Comparison of ENCODE assay signal across 8 cellular contexts in the genomic region with DNA sequence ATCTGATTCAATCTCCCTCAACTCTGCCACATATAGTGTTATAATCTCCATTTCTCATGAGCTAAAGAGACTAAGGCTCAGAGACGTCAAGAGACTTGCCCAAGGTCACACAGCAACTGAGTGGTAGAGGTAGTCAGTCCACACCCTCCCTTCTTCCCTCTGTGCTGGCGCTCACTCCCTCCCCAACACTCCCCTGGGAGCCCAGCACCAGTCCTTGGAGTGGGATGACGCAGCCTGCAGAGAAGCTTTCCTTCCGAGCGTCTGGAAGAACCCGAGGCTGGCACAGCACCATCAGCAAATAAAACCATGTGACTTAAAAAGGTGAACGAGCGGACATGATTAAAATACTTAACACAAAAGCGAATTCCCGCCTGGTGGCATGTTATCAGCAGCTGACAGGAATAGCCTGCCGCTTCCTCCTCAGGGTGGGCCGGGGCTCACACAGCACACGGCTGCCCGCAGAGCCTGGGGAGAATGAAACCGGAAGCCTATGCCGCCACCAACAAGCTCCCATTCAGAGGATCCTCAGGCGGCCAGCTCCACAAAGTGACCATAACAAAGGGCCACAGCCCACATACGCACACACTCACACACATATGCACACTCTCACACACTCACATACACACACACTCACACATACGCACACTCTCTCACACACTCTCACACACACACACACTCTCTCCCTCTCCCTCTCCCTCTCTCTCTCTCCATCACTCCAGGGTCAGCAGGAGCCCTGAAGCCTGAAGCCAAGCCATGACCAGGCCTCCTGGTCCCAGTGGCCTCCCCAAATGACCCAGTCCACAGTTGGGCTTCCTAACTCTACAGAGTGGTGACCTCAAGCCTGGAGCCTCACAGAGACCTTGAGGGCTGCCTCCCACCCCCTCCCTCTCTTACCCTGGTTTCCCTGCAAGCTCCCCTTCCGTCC.
A peak's percentile ranks its signal among the peaks of the same experiment; 100 is the strongest.
DNase-seq lines count a peak whose midpoint lies in the region; ATAC-seq and TF ChIP-seq lines count a peak whose summit lies in the region.

No MANE protein-coding gene starts in this region.

- no peak for ATAC-seq in SK-N-SH treated with all-trans-retinoic acid at 6 μM for 48 hours
- ATAC-seq in activated CD8-positive, alpha-beta T cell treated with anti-CD3 and anti-CD28 coated beads for 36 hours: peak; percentile 61
- ATAC-seq in HG02973 (IDR thresholded peaks at IDR 0.05; ENCODE audit: unreplicated experiment): no peak

- no peaks in the 10 kb centered on the region; the same call in 1 of the 2 replicates for H3K79me2 ChIP-seq in SK-N-SH (ENCODE audit: insufficient read depth)

- H3K36me3 ChIP-seq in SK-N-SH (replicated peaks in 1 of 2; ENCODE audit: control insufficient read depth in 1 of 2, insufficient read depth in 2 of 2, low read length in 1 of 2): no peaks in the 10 kb centered on the region
- H3K36me3 ChIP-seq in neutrophil: no peaks in the 10 kb centered on the region
- H3K36me3 ChIP-seq in WERI-Rb-1: no peaks in the 10 kb centered on the region

- no peaks in the 10 kb centered on the region for H4K20me1 ChIP-seq in SK-N-SH (ENCODE audit: insufficient read depth)

- no peak for TF ChIP-seq CTCF in SK-N-SH (IDR thresholded peaks at IDR 0.05)
- no peak for TF ChIP-seq CTCF in activated CD8-positive, alpha-beta T cell treated with anti-CD3 and anti-CD28 coated beads for 36 hours (IDR thresholded peaks at IDR 0.05)
- TF ChIP-seq CTCF in neutrophil (IDR thresholded peaks at IDR 0.05): no peak
- TF ChIP-seq CTCF in WERI-Rb-1 (IDR thresholded peaks at IDR 0.05; ENCODE audit: low read depth, low read length): no peak

- H3K9me3 ChIP-seq in SK-N-SH (no peaks in the 10 kb centered on the region), neutrophil (no peaks in the 10 kb centered on the region), WERI-Rb-1 (ENCODE audit: severe bottlenecking) (no peaks in the 10 kb centered on the region)

- peaks cover 57% of the 10 kb centered on the region for H3K4me1 Mint-ChIP-seq in activated CD8-positive, alpha-beta T cell treated with anti-CD3 and anti-CD28 coated beads for 36 hours (ENCODE audit: low read depth)

- no peak overlapping the region for H3K4me3 ChIP-seq in SK-N-SH (ENCODE audit: low read depth in 2 of 2, low read length in 1 of 2)
- H3K4me3 ChIP-seq in neutrophil (ENCODE audit: low read depth in 1 of 2, low read length in 1 of 2): peak overlapping the region; percentile 39 to 55
- no peak overlapping the region for H3K4me3 ChIP-seq in WERI-Rb-1 (ENCODE audit: low read depth, low read length)

- peak overlapping the region; percentile 64 for H3K27ac Mint-ChIP-seq in activated CD8-positive, alpha-beta T cell treated with anti-CD3 and anti-CD28 coated beads for 36 hours

- no peaks in the 10 kb centered on the region for H3K9me3 Mint-ChIP-seq in activated CD8-positive, alpha-beta T cell treated with anti-CD3 and anti-CD28 coated beads for 36 hours

- H3K27ac ChIP-seq in SK-N-SH (ENCODE audit: low read depth in 2 of 2, low read length in 1 of 2) (peak overlapping the region in 1 of 2 experiments; percentile 94; a peak in 2 of 4 replicates), neutrophil (peak overlapping the region; percentile 52), WERI-Rb-1 (no peak overlapping the region)

- no peaks in the 10 kb centered on the region for H3K27me3 ChIP-seq in SK-N-SH (ENCODE audit: insufficient read depth)
- no peaks in the 10 kb centered on the region for H3K27me3 ChIP-seq in neutrophil
- H3K27me3 ChIP-seq in WERI-Rb-1 (ENCODE audit: insufficient read depth, low read depth, severe bottlenecking): no peaks in the 10 kb centered on the region

- POLR2A ChIA-PET in SK-N-SH (lab: Yijun Ruan, JAX): no interaction called here
- POLR2A ChIA-PET in activated CD8-positive, alpha-beta T cell treated with anti-CD3 and anti-CD28 coated beads for 36 hours (lab: Charles Lee): interaction anchor here (0.9 to 1.1 kb wide), 4 partner anchors 8 to 478 kb away, joined by 3 to 4 read pairs (median 3); a partner anchor contains a TSS

- TF ChIP-seq RAD21 in SK-N-SH (IDR thresholded peaks at IDR 0.05; ENCODE audit: low read length): no peak

- DNase-seq in SK-N-SH (peak; percentile 38), LoVo (ENCODE audit: low spot score) (peak; percentile 26), globus pallidus (ENCODE audit: low spot score) (peak; percentile 59), WERI-Rb-1 (no peak)
- DNase-seq in activated CD8-positive, alpha-beta T cell treated with anti-CD3 and anti-CD28 coated beads for 36 hours: peak; percentile 54

- intact Hi-C loops in activated CD8-positive, alpha-beta T cell treated with anti-CD3 and anti-CD28 coated beads for 36 hours (cut with micrococcal nuclease): no loop called here

- no peak overlapping the region for H3K9ac ChIP-seq in SK-N-SH

- WGBS in SK-N-SH (ENCODE audit: low lambda C conversion rate): 93% methylated on average over 15 of the region's 20 CpGs

- H3F3A ChIP-seq in SK-N-SH (replicated peaks; ENCODE audit: insufficient read depth): peaks cover 16% of the 10 kb centered on the region

- no peak overlapping the region for H3K4me2 ChIP-seq in SK-N-SH

- CTCF ChIA-PET in SK-N-SH (lab: Yijun Ruan, JAX): interaction anchor here (0.9 to 1.6 kb wide), 4 partner anchors 11 to 468 kb away, joined by 3 to 6 read pairs (median 4); no protein-coding TSS in a partner anchor
- CTCF ChIA-PET in activated CD8-positive, alpha-beta T cell treated with anti-CD3 and anti-CD28 coated beads for 36 hours (lab: Charles Lee): no interaction called here

- peak overlapping the region; percentile 59 for H3K4me3 Mint-ChIP-seq in activated CD8-positive, alpha-beta T cell treated with anti-CD3 and anti-CD28 coated beads for 36 hours

- no peak for TF ChIP-seq EP300 in SK-N-SH (IDR thresholded peaks at IDR 0.05; ENCODE audit: borderline replicate concordance in 1 of 2, low read depth in 1 of 2, low read length in 1 of 2)

- H2AFZ ChIP-seq in SK-N-SH (ENCODE audit: low read depth): no peak overlapping the region

- no peaks in the 10 kb centered on the region for H3K27me3 Mint-ChIP-seq in activated CD8-positive, alpha-beta T cell treated with anti-CD3 and anti-CD28 coated beads for 36 hours

- H3K36me3 Mint-ChIP-seq in activated CD8-positive, alpha-beta T cell treated with anti-CD3 and anti-CD28 coated beads for 36 hours (ENCODE audit: low read depth): peaks cover 3% of the 10 kb centered on the region

- no peaks in the 10 kb centered on the region for H3K9me2 ChIP-seq in SK-N-SH

- H3K4me1 ChIP-seq in SK-N-SH (ENCODE audit: control insufficient read depth in 1 of 2, insufficient read depth in 2 of 2, low read depth in 1 of 2, low read length in 1 of 2) (peaks cover 53 to 69% of the 10 kb centered on the region in 2 experiments), neutrophil (ENCODE audit: control insufficient read depth in 1 of 2, insufficient read depth in 1 of 2, low read depth in 1 of 2, low read length in 1 of 2) (peaks cover 49 to 58% of the 10 kb centered on the region in 2 experiments)

TF ChIP-seq in SK-N-SH, 30 proteins besides CTCF, POLR2A, EP300 and RAD21 (continues in another document):
- TF ChIP-seq TAF1 (IDR thresholded peaks at IDR 0.05; ENCODE audit: borderline replicate concordance, low read depth, low read length) (no peak), NFIC (IDR thresholded peaks at IDR 0.05; ENCODE audit: borderline replicate concordance) (no peak), FOSL2 (IDR thresholded peaks at IDR 0.05; ENCODE audit: borderline replicate concordance, low read depth) (no peak), CHD2 (IDR thresholded peaks at IDR 0.05; ENCODE audit: low read length, partially characterized antibody) (no peak), FOXJ3 (CRISPR knock-in tag; IDR thresholded peaks at IDR 0.05) (no peak), EZH2phosphoT487 (IDR thresholded peaks at IDR 0.05; ENCODE audit: borderline replicate concordance, low read depth) (no peak), JUND (IDR thresholded peaks at IDR 0.05) (no peak), POLR2AphosphoS5 (IDR thresholded peaks at IDR 0.05; ENCODE audit: low read depth, low read length) (no peak), TEAD4 (IDR thresholded peaks at IDR 0.05; ENCODE audit: borderline replicate concordance, insufficient read depth) (no peak), ELF1 (IDR thresholded peaks at IDR 0.05) (no peak)
- TF ChIP-seq, protein P1, sequence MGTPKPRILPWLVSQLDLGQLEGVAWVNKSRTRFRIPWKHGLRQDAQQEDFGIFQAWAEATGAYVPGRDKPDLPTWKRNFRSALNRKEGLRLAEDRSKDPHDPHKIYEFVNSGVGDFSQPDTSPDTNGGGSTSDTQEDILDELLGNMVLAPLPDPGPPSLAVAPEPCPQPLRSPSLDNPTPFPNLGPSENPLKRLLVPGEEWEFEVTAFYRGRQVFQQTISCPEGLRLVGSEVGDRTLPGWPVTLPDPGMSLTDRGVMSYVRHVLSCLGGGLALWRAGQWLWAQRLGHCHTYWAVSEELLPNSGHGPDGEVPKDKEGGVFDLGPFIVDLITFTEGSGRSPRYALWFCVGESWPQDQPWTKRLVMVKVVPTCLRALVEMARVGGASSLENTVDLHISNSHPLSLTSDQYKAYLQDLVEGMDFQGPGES (IDR thresholded peaks at IDR 0.05; ENCODE audit: low read depth, low read length): no peak

TF ChIP-seq in SK-N-SH treated with all-trans-retinoic acid at 6 μM for 48 hours, 23 proteins besides CTCF, POLR2A, EP300 and RAD21 (continues in another document):
- TF ChIP-seq OSR1 (CRISPR knock-in tag; IDR thresholded peaks at IDR 0.05) (no peak), SNAI2 (CRISPR knock-in tag; IDR thresholded peaks at IDR 0.05) (no peak), TCF4 (CRISPR knock-in tag; IDR thresholded peaks at IDR 0.05; ENCODE audit: borderline replicate concordance) (no peak), ESRRG (CRISPR knock-in tag; IDR thresholded peaks at IDR 0.05) (no peak), CSDC2 (CRISPR knock-in tag; IDR thresholded peaks at IDR 0.05) (no peak), GLIS3 (CRISPR knock-in tag; IDR thresholded peaks at IDR 0.05) (no peak), ZNF8 (CRISPR knock-in tag; IDR thresholded peaks at IDR 0.05) (no peak), TOX (CRISPR knock-in tag; IDR thresholded peaks at IDR 0.05; ENCODE audit: borderline replicate concordance) (no peak), ZFP3 (CRISPR knock-in tag; IDR thresholded peaks at IDR 0.05) (no peak), ARNTL (CRISPR knock-in tag; IDR thresholded peaks at IDR 0.05; ENCODE audit: borderline replicate concordance, low read depth) (no peak), ZFP30 (CRISPR knock-in tag; IDR thresholded peaks at IDR 0.05) (no peak)

Comparison
In these comparisons a context has a peak if more than half of its experiments do, and no peak if none do; other contexts are left out.
1. H3K4me3 ChIP-seq: peak in neutrophil (2 of 2); none in SK-N-SH (0 of 2) and WERI-Rb-1 (single experiment).